Comparison of ENCODE assay signal across 1 cellular context in the genomic region with DNA sequence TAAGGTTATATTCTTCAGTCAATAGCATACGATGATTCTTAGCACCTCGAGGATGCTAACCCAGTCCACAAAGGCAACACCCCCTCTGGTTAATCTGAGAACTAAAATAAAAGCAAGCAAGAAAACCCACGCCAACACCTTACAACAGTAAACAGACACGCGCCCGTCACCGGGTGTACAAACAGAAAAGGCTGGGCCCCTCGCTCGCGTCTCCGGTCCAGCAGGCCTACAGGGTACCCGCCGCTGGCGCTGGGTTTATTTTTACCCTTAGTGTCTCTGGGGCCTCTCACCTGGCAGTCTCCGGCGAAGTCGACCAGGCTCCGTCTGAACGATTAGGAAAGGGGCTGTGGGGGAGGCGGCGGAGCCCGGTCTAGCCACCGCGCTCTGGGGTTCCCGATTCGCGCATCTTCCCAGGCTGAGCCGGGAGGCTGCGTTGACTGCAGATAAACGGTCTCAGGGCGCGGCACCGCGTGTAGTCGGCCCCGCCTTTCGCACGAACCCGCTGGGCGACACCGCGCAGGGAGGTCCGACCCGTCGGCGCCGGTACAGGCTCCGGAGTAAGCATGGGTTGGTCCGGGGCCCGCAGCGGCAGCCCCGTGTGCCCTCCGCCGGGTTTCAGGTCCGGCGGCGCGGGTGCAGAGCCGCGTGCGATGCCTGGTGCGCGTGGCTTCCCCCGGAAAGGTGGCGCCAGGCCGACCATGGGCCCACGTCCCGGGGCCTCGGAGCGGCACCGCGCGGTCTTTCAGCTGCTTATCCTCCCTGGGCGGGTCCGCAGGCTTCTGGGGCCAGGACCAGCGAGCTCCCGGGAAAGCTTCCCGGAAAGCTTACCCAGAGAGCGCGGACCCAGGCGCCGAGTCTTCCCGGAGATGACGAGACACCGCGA.
TF ChIP-seq lines count a peak whose summit lies in the region.

A gene with protein sequence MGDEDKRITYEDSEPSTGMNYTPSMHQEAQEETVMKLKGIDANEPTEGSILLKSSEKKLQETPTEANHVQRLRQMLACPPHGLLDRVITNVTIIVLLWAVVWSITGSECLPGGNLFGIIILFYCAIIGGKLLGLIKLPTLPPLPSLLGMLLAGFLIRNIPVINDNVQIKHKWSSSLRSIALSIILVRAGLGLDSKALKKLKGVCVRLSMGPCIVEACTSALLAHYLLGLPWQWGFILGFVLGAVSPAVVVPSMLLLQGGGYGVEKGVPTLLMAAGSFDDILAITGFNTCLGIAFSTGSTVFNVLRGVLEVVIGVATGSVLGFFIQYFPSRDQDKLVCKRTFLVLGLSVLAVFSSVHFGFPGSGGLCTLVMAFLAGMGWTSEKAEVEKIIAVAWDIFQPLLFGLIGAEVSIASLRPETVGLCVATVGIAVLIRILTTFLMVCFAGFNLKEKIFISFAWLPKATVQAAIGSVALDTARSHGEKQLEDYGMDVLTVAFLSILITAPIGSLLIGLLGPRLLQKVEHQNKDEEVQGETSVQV (minus strand): TSS at position 868 of the 883 bp plus-strand sequence. CDS start 9,211 bp downstream, outside the sequence.

TF ChIP-seq in K562, 482 proteins besides CTCF, POLR2A, EP300 and RAD21 (continued from another document and continues in another):
- TF ChIP-seq RBM14 (IDR thresholded peaks at IDR 0.05; ENCODE audit: borderline replicate concordance, insufficient read depth, low read depth, low read length) (0 out of 2 replicates have a peak, but pooled peaks have one; percentile 67), HCFC1 (IDR thresholded peaks at IDR 0.05; ENCODE audit: low read depth, low read length) (no peak; the same call in 1 of the 2 replicates), TCFL5 (CRISPR knock-in tag; conservative IDR thresholded peaks at IDR 0.05) (no peak), PCBP1 (IDR thresholded peaks at IDR 0.05; ENCODE audit: low read depth, low read length, poor library complexity, severe bottlenecking) (peak; percentile 62), ZBTB17 (CRISPR knock-in tag; IDR thresholded peaks at IDR 0.05) (0 out of 2 replicates have a peak, but pooled peaks have one; percentile 41), ZNF436 (CRISPR knock-in tag; IDR thresholded peaks at IDR 0.05) (no peak), ZNF165 (CRISPR knock-in tag; IDR thresholded peaks at IDR 0.05; ENCODE audit: borderline replicate concordance) (no peak), ZNF324 (CRISPR knock-in tag; IDR thresholded peaks at IDR 0.05) (no peak), TAL1 (IDR thresholded peaks at IDR 0.05) (no peak), KLF10 (CRISPR knock-in tag; IDR thresholded peaks at IDR 0.05) (no peak), SNRNP70 (optimal IDR thresholded peaks at IDR 0.05; ENCODE audit: low read depth, low read length) (no peak), NR3C1 (CRISPR knock-in tag; IDR thresholded peaks at IDR 0.05) (peak; percentile 97), TCF3 (CRISPR knock-in tag; IDR thresholded peaks at IDR 0.05) (no peak), FOXJ2 (tag; IDR thresholded peaks at IDR 0.05) (no peak), POU5F1 (IDR thresholded peaks at IDR 0.05; ENCODE audit: borderline replicate concordance, low read depth, low read length, partially characterized antibody) (no peak), MAFK (IDR thresholded peaks at IDR 0.05; ENCODE audit: low read length) (no peak), EZH2 (IDR thresholded peaks at IDR 0.05; ENCODE audit: borderline replicate concordance, low read depth, low read length) (no peak), SRSF9 (IDR thresholded peaks at IDR 0.05; ENCODE audit: borderline replicate concordance, low read depth, low read length) (no peak), ZNF140 (CRISPR knock-in tag; IDR thresholded peaks at IDR 0.05) (no peak), PTTG1 (tag; IDR thresholded peaks at IDR 0.05; ENCODE audit: low read depth) (no peak), EHMT2 (IDR thresholded peaks at IDR 0.05) (no peak), POLR3G (IDR thresholded peaks at IDR 0.05; ENCODE audit: extremely low read depth, insufficient read length, insufficient replicate concordance) (no peak), PPARD (CRISPR knock-in tag; IDR thresholded peaks at IDR 0.05) (no peak), OTX1 (CRISPR knock-in tag; IDR thresholded peaks at IDR 0.05) (0 out of 2 replicates have a peak, but pooled peaks have one; percentile 33), NFXL1 (CRISPR knock-in tag; IDR thresholded peaks at IDR 0.05) (no peak), MCM7 (IDR thresholded peaks at IDR 0.05) (no peak), ZBTB7A (IDR thresholded peaks at IDR 0.05; ENCODE audit: borderline replicate concordance, control insufficient read depth, low read depth, low read length) (no peak), CBFA2T2 (conservative IDR thresholded peaks at IDR 0.05) (0 out of 2 replicates have a peak, but pooled peaks have one; percentile 4), CHD4 (IDR thresholded peaks at IDR 0.05; ENCODE audit: insufficient read depth, insufficient replicate concordance, low read depth, low read length, poor library complexity, severe bottlenecking) (no peak), TOE1 (IDR thresholded peaks at IDR 0.05; ENCODE audit: borderline replicate concordance) (no peak), TOE1 (CRISPR knock-in tag; IDR thresholded peaks at IDR 0.05; ENCODE audit: borderline replicate concordance, low read depth) (no peak), ETV6 (IDR thresholded peaks at IDR 0.05; ENCODE audit: borderline replicate concordance in 1 of 2, low read depth in 2 of 2, low read length in 1 of 2) (no peak), ETV6 (CRISPR knock-in tag; IDR thresholded peaks at IDR 0.05; ENCODE audit: borderline replicate concordance) (peak; percentile 80; the same call in 1 of the 2 replicates)
- TF ChIP-seq, protein P1, sequence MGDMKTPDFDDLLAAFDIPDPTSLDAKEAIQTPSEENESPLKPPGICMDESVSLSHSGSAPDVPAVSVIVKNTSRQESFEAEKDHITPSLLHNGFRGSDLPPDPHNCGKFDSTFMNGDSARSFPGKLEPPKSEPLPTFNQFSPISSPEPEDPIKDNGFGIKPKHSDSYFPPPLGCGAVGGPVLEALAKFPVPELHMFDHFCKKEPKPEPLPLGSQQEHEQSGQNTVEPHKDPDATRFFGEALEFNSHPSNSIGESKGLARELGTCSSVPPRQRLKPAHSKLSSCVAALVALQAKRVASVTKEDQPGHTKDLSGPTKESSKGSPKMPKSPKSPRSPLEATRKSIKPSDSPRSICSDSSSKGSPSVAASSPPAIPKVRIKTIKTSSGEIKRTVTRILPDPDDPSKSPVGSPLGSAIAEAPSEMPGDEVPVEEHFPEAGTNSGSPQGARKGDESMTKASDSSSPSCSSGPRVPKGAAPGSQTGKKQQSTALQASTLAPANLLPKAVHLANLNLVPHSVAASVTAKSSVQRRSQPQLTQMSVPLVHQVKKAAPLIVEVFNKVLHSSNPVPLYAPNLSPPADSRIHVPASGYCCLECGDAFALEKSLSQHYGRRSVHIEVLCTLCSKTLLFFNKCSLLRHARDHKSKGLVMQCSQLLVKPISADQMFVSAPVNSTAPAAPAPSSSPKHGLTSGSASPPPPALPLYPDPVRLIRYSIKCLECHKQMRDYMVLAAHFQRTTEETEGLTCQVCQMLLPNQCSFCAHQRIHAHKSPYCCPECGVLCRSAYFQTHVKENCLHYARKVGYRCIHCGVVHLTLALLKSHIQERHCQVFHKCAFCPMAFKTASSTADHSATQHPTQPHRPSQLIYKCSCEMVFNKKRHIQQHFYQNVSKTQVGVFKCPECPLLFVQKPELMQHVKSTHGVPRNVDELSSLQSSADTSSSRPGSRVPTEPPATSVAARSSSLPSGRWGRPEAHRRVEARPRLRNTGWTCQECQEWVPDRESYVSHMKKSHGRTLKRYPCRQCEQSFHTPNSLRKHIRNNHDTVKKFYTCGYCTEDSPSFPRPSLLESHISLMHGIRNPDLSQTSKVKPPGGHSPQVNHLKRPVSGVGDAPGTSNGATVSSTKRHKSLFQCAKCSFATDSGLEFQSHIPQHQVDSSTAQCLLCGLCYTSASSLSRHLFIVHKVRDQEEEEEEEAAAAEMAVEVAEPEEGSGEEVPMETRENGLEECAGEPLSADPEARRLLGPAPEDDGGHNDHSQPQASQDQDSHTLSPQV (IDR thresholded peaks at IDR 0.05) = peak; percentile 78
- TF ChIP-seq, protein P2, sequence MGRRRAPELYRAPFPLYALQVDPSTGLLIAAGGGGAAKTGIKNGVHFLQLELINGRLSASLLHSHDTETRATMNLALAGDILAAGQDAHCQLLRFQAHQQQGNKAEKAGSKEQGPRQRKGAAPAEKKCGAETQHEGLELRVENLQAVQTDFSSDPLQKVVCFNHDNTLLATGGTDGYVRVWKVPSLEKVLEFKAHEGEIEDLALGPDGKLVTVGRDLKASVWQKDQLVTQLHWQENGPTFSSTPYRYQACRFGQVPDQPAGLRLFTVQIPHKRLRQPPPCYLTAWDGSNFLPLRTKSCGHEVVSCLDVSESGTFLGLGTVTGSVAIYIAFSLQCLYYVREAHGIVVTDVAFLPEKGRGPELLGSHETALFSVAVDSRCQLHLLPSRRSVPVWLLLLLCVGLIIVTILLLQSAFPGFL (CRISPR knock-in tag; IDR thresholded peaks at IDR 0.05) = 0 out of 2 replicates have a peak, but pooled peaks have one; percentile 48
- TF ChIP-seq, protein P3, sequence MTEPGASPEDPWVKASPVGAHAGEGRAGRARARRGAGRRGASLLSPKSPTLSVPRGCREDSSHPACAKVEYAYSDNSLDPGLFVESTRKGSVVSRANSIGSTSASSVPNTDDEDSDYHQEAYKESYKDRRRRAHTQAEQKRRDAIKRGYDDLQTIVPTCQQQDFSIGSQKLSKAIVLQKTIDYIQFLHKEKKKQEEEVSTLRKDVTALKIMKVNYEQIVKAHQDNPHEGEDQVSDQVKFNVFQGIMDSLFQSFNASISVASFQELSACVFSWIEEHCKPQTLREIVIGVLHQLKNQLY (CRISPR knock-in tag; conservative IDR thresholded peaks at IDR 0.05) = no peak
- TF ChIP-seq, protein P4, sequence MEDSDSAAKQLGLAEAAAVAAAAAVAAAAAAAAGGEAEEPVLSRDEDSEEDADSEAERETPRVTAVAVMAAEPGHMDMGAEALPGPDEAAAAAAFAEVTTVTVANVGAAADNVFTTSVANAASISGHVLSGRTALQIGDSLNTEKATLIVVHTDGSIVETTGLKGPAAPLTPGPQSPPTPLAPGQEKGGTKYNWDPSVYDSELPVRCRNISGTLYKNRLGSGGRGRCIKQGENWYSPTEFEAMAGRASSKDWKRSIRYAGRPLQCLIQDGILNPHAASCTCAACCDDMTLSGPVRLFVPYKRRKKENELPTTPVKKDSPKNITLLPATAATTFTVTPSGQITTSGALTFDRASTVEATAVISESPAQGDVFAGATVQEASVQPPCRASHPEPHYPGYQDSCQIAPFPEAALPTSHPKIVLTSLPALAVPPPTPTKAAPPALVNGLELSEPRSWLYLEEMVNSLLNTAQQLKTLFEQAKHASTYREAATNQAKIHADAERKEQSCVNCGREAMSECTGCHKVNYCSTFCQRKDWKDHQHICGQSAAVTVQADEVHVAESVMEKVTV (CRISPR knock-in tag; IDR thresholded peaks at IDR 0.05) = no peak
- TF ChIP-seq, protein P5, sequence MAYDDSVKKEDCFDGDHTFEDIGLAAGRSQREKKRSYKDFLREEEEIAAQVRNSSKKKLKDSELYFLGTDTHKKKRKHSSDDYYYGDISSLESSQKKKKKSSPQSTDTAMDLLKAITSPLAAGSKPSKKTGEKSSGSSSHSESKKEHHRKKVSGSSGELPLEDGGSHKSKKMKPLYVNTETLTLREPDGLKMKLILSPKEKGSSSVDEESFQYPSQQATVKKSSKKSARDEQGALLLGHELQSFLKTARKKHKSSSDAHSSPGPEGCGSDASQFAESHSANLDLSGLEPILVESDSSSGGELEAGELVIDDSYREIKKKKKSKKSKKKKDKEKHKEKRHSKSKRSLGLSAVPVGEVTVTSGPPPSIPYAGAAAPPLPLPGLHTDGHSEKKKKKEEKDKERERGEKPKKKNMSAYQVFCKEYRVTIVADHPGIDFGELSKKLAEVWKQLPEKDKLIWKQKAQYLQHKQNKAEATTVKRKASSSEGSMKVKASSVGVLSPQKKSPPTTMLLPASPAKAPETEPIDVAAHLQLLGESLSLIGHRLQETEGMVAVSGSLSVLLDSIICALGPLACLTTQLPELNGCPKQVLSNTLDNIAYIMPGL (CRISPR knock-in tag; IDR thresholded peaks at IDR 0.05) = peak; percentile 87; the same call in 1 of the 2 replicates
- TF ChIP-seq, protein P6, sequence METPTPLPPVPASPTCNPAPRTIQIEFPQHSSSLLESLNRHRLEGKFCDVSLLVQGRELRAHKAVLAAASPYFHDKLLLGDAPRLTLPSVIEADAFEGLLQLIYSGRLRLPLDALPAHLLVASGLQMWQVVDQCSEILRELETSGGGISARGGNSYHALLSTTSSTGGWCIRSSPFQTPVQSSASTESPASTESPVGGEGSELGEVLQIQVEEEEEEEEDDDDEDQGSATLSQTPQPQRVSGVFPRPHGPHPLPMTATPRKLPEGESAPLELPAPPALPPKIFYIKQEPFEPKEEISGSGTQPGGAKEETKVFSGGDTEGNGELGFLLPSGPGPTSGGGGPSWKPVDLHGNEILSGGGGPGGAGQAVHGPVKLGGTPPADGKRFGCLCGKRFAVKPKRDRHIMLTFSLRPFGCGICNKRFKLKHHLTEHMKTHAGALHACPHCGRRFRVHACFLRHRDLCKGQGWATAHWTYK (CRISPR knock-in tag; IDR thresholded peaks at IDR 0.05) = peak; percentile 54; the same call in 1 of the 2 replicates
- TF ChIP-seq, protein P7, sequence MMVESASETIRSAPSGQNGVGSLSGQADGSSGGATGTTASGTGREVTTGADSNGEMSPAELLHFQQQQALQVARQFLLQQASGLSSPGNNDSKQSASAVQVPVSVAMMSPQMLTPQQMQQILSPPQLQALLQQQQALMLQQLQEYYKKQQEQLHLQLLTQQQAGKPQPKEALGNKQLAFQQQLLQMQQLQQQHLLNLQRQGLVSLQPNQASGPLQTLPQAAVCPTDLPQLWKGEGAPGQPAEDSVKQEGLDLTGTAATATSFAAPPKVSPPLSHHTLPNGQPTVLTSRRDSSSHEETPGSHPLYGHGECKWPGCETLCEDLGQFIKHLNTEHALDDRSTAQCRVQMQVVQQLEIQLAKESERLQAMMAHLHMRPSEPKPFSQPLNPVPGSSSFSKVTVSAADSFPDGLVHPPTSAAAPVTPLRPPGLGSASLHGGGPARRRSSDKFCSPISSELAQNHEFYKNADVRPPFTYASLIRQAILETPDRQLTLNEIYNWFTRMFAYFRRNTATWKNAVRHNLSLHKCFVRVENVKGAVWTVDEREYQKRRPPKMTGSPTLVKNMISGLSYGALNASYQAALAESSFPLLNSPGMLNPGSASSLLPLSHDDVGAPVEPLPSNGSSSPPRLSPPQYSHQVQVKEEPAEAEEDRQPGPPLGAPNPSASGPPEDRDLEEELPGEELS (CRISPR knock-in tag; IDR thresholded peaks at IDR 0.05; ENCODE audit: borderline replicate concordance) = peak; percentile 96; the same call in 1 of the 2 replicates
- TF ChIP-seq, protein P8, sequence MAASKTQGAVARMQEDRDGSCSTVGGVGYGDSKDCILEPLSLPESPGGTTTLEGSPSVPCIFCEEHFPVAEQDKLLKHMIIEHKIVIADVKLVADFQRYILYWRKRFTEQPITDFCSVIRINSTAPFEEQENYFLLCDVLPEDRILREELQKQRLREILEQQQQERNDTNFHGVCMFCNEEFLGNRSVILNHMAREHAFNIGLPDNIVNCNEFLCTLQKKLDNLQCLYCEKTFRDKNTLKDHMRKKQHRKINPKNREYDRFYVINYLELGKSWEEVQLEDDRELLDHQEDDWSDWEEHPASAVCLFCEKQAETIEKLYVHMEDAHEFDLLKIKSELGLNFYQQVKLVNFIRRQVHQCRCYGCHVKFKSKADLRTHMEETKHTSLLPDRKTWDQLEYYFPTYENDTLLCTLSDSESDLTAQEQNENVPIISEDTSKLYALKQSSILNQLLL (CRISPR knock-in tag; IDR thresholded peaks at IDR 0.05; ENCODE audit: borderline replicate concordance) = no peak
- TF ChIP-seq, protein P9, sequence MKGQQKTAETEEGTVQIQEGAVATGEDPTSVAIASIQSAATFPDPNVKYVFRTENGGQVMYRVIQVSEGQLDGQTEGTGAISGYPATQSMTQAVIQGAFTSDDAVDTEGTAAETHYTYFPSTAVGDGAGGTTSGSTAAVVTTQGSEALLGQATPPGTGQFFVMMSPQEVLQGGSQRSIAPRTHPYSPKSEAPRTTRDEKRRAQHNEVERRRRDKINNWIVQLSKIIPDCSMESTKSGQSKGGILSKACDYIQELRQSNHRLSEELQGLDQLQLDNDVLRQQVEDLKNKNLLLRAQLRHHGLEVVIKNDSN (CRISPR knock-in tag; IDR thresholded peaks at IDR 0.05) = 0 out of 2 replicates have a peak, but pooled peaks have one; percentile 35
